Comparison of ENCODE assay signal across 9 cellular contexts in genomic region chr17:77887464-77888241, GRCh38.
DNase-seq lines count a peak whose midpoint lies in the region; FAIRE-seq and TF ChIP-seq lines count a peak whose summit lies in the region.
"Had no signal": no experiment of that assay in that cellular context is flagged by ENCODE, and none has a peak within 500 bp of the region (broad histone marks: within the 10 kb centered on the region; RNA-seq: fewer than 3 reads in every experiment).

No MANE protein-coding gene starts in this region.

- peak overlapping the region; percentile 52 to 69 for H3K27ac ChIP-seq in uterus
- H3K27ac ChIP-seq: 22Rv1 had no signal

- H3K27me3 Mint-ChIP-seq in T-helper 1 cell treated with Interleukin-12 subunit alpha and Interleukin-12 subunit beta and Interleukin-4 antibody, amounts not matched to agents 30 μg/mL and 1 μg/mL, for 36 hours (ENCODE audit: low read depth): peaks cover 62% of the 10 kb centered on the region

- H3K36me3 Mint-ChIP-seq in T-helper 1 cell treated with Interleukin-12 subunit alpha and Interleukin-12 subunit beta and Interleukin-4 antibody, amounts not matched to agents 30 μg/mL and 1 μg/mL, for 36 hours (ENCODE audit: low read depth): peaks cover 1% of the 10 kb centered on the region

- in situ Hi-C loops in astrocyte of the cerebellum (cut with HindIII; ENCODE audit: low sequenced_read_pairs): no loop called here

- H3K27me3 ChIP-seq in uterus: no peaks in the 10 kb centered on the region

- peak in 1 of 2 donors; percentile 58 for TF ChIP-seq POLR2A in uterus (IDR thresholded peaks at IDR 0.05)

- H3K4me1 Mint-ChIP-seq in T-helper 1 cell treated with Interleukin-12 subunit alpha and Interleukin-12 subunit beta and Interleukin-4 antibody, amounts not matched to agents 30 μg/mL and 1 μg/mL, for 36 hours (ENCODE audit: low read depth): peaks cover 21% of the 10 kb centered on the region

- no peaks in the 10 kb centered on the region for H3K9me3 ChIP-seq in uterus

- peak overlapping the region; percentile 78 for H3K4me3 Mint-ChIP-seq in T-helper 1 cell treated with Interleukin-12 subunit alpha and Interleukin-12 subunit beta and Interleukin-4 antibody, amounts not matched to agents 30 μg/mL and 1 μg/mL, for 36 hours

- no peaks in the 10 kb centered on the region for H3K36me3 ChIP-seq in uterus

- H3K27ac Mint-ChIP-seq in T-helper 1 cell treated with Interleukin-12 subunit alpha and Interleukin-12 subunit beta and Interleukin-4 antibody, amounts not matched to agents 30 μg/mL and 1 μg/mL, for 36 hours: peak overlapping the region; percentile 70

- H3K9me3 Mint-ChIP-seq in T-helper 1 cell treated with Interleukin-12 subunit alpha and Interleukin-12 subunit beta and Interleukin-4 antibody, amounts not matched to agents 30 μg/mL and 1 μg/mL, for 36 hours: no peaks in the 10 kb centered on the region

- TF ChIP-seq CTCF in astrocyte of the cerebellum (IDR thresholded peaks at IDR 0.05; ENCODE audit: low read depth, low read length, missing control alignments): no peak
- peak in 1 of 4 experiments; percentile 8 for TF ChIP-seq CTCF in uterus (IDR thresholded peaks at IDR 0.05)
- TF ChIP-seq CTCF in D721Med (IDR thresholded peaks at IDR 0.05; ENCODE audit: insufficient read depth, missing control alignments): no peak

- H3K4me1 ChIP-seq in uterus: peaks cover 0 to 7% of the 10 kb centered on the region in 2 donors

- no peak for FAIRE-seq in D721Med (lab: Jason Lieb, UNC)

- peak overlapping the region; percentile 48 for H3K4me3 ChIP-seq in astrocyte of the cerebellum (ENCODE audit: low read depth, low read length)
- peak overlapping the region; percentile 34 to 49 for H3K4me3 ChIP-seq in uterus

- intact Hi-C loops in uterus (cut with DNase I; ENCODE audit: low total_unique reads): no loop called here

- DNase-seq in DMS53 (lab: John Stamatoyannopoulos, UW) (peak; percentile 30), DMS53 treated with DMSO at 0.1 percent for 48 hours (lab: John Stamatoyannopoulos, UW; ENCODE audit: unreplicated experiment) (no peak), astrocyte of the cerebellum (ENCODE audit: low read depth) (peak; percentile 27), hepatic stellate cell (ENCODE audit: low spot score) (peak; percentile 84), putamen (ENCODE audit: low spot score) (peak; percentile 61), uterus (peak; percentile 86 to 87), D721Med (ENCODE audit: insufficient read length, low spot score) (no peak)

Comparison
In these comparisons a context has a peak if more than half of its experiments do, and no peak if none do; other contexts are left out.
1. DNase-seq: peak in DMS53 (single experiment), astrocyte of the cerebellum (single experiment), hepatic stellate cell (single experiment), putamen (single experiment) and uterus (2 of 2); none in DMS53 treated with DMSO at 0.1 percent for 48 hours (single experiment) and D721Med (single experiment).